In the genomic region with DNA sequence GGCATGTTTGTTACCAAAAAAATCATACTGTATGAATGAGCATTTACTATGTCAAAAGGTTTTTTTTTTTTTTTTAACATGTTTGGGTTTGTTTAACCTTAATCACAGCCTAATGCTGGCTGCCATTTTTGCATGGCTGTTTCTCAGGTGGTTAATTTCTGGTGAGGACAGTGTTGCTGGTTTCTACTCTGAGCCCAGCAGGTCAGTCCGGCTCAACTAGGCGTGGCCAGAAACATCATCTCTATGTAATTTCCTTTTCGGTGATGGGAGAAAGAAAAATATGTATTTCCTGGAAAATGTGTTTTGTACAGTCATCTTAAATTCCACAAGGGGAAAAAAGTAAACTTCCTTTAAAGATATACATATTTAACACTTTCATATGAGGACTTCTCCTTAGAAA, we compare ENCODE assay signal across 10 cellular contexts. TPM values are rescaled to one million over a fixed set of nuclear protein-coding genes. Genes with fewer than 3 reads are reported as not detected.
A peak's percentile ranks its signal among the peaks of the same experiment; 100 is the strongest.
DNase-seq lines count a peak whose midpoint lies in the region; ATAC-seq, FAIRE-seq and TF ChIP-seq lines count a peak whose summit lies in the region.
"Had no signal": no experiment of that assay in that cellular context is flagged by ENCODE, and none has a peak within 500 bp of the region (broad histone marks: within the 10 kb centered on the region; RNA-seq: fewer than 3 reads in every experiment).

No MANE protein-coding gene starts in this region.

- no peak for TF ChIP-seq POLR2A in prostate gland (IDR thresholded peaks at IDR 0.05)

- no peak for TF ChIP-seq CTCF in prostate gland (IDR thresholded peaks at IDR 0.05)

- H3K4me3 ChIP-seq in prostate gland, result no peak overlapping the region

- 48% methylated on average over 3 of the region's 3 CpGs for WGBS in prostate gland

- H3K4me1 ChIP-seq in prostate gland (replicated peaks), result no peaks in the 10 kb centered on the region

- DNase-seq in GM04504 (ENCODE audit: low read depth), result peak; percentile 35
- DNase-seq in RCC 7860 (ENCODE audit: low spot score), result peak; percentile 53
- DNase-seq in epithelial cell of prostate (ENCODE audit: low read depth, low spot score), result no peak
- DNase-seq in prostate gland (ENCODE audit: low spot score), result peak; percentile 23
- no peak for DNase-seq in T-helper 2 cell
- DNase-seq in NCI-H1436 treated with DMSO at 0.1 percent for 48 hours (lab: John Stamatoyannopoulos, UW), result no peak
- DNase-seq in cardiac septum (ENCODE audit: low spot score), result no peak
- DNase-seq: naive thymus-derived CD8-positive, alpha-beta T cell; WERI-Rb-1 had no signal

- H3K36me3 ChIP-seq in prostate gland, result no peaks in the 10 kb centered on the region
- H3K36me3 ChIP-seq: WERI-Rb-1 had no signal

- H3K27ac ChIP-seq in epithelial cell of prostate, result peak overlapping the region; percentile 100
- H3K27ac ChIP-seq in prostate gland, result peak overlapping the region; percentile 51 to 67
- H3K27ac ChIP-seq: WERI-Rb-1 had no signal

- H3K27me3 ChIP-seq in prostate gland (replicated peaks; ENCODE audit: insufficient read depth), result no peaks in the 10 kb centered on the region

- intact Hi-C loops in prostate gland (cut with DNase I), result no loop called here
- intact Hi-C loops in cardiac septum (cut with DNase I), result loop anchor here (5.0 kb wide), 1 partner anchor 45 kb away; no protein-coding TSS in a partner anchor

- H3K9me3 ChIP-seq in prostate gland, result no peaks in the 10 kb centered on the region

- ATAC-seq in HG03469 (IDR thresholded peaks at IDR 0.05; ENCODE audit: unreplicated experiment), result no peak
- ATAC-seq: naive thymus-derived CD8-positive, alpha-beta T cell had no signal

- FAIRE-seq in RCC 7860 (lab: Jason Lieb, UNC), result no peak

RNA-seq across cellular contexts. Expression of a gene that starts 24.9 kb away (rescaled TPM):
- 100 to 1,000 TPM; 219 to 232 TPM for total RNA-seq in prostate gland
- total RNA-seq in cardiac septum, result 99.3 TPM

Comparison
In these comparisons a context has a peak if more than half of its experiments do, and no peak if none do; other contexts are left out.
1. DNase-seq: peak in GM04504 (single experiment), RCC 7860 (single experiment) and prostate gland (single experiment); none in epithelial cell of prostate (single experiment), T-helper 2 cell (0 of 5), NCI-H1436 treated with DMSO at 0.1 percent for 48 hours (single experiment) and cardiac septum (single experiment).